12 cellular contexts compared by ENCODE assay signal in the genomic region with DNA sequence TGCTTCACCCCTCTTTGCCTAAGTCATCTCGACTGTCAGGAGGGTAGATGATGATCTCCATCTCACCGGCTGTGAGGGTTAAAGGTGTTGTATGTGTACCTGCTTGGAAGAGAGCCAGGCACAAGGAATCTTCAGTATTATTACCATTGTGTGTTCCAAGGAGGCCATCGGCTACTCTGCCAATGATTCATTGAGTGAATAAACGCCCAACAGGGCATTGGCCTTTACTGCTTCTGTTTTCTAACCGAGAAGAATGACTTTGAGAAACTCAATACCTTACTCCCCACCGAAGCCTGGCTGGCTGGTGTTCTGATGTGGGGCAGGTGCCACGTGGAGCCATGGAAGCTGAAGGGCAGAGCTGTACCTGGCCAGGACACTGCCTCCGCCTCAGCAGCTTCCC.
DNase-seq lines count a peak whose midpoint lies in the region; ATAC-seq and TF ChIP-seq lines count a peak whose summit lies in the region.
"Had no signal": no experiment of that assay in that cellular context is flagged by ENCODE, and none has a peak within 500 bp of the region (broad histone marks: within the 10 kb centered on the region; RNA-seq: fewer than 3 reads in every experiment).

No MANE protein-coding gene starts in this region.

- H3K27ac ChIP-seq in esophagus muscularis mucosa (replicated peaks in 1 of 4), result no peak overlapping the region
- no peak overlapping the region for H3K27ac ChIP-seq in parathyroid adenoma
- no peak overlapping the region for H3K27ac ChIP-seq in right lobe of liver
- H3K27ac ChIP-seq: 22Rv1 had no signal

- CTCF ChIA-PET in activated CD4-positive, alpha-beta memory T cell treated with anti-CD3 and anti-CD28 coated beads, Interleukin-2, amount 10 ng/mL, durations not matched to agents 7 days and 5 days (lab: Charles Lee), result no interaction called here
- CTCF ChIA-PET in activated CD4-positive, alpha-beta memory T cell treated with anti-CD3 and anti-CD28 coated beads for 36 hours (lab: Charles Lee), result no interaction called here

- H3K4me1 ChIP-seq in esophagus muscularis mucosa (peaks cover 9 to 14% (median 10%) of the 10 kb centered on the region in 4 donors), parathyroid adenoma (peaks cover 36% of the 10 kb centered on the region), right lobe of liver (peaks cover 0 to 10% (median 3%) of the 10 kb centered on the region in 4 donors)

- TF ChIP-seq EP300 in esophagus muscularis mucosa (IDR thresholded peaks at IDR 0.05), result no peak

- H3K9me3 ChIP-seq in esophagus muscularis mucosa (no peaks in the 10 kb centered on the region), parathyroid adenoma (ENCODE audit: control insufficient read depth, low read length) (no peaks in the 10 kb centered on the region), right lobe of liver (no peaks in the 10 kb centered on the region)

- no peaks in the 10 kb centered on the region for H3K27me3 ChIP-seq in esophagus muscularis mucosa
- H3K27me3 ChIP-seq in parathyroid adenoma (ENCODE audit: control insufficient read depth, insufficient read depth, low read length), result no peaks in the 10 kb centered on the region
- H3K27me3 ChIP-seq in right lobe of liver, result no peaks in the 10 kb centered on the region

- intact Hi-C loops in activated CD4-positive, alpha-beta memory T cell treated with anti-CD3 and anti-CD28 coated beads for 36 hours (cut with micrococcal nuclease), result no loop called here
- intact Hi-C loops in esophagus muscularis mucosa (cut with DNase I) (no loop called here), right lobe of liver (cut with DNase I) (no loop called here)

- ATAC-seq in right lobe of liver (no peak), HG03025 (IDR thresholded peaks at IDR 0.05; ENCODE audit: low FRiP score, unreplicated experiment) (no peak)
- ATAC-seq: HCT116 had no signal

- TF ChIP-seq POLR2A in esophagus muscularis mucosa (IDR thresholded peaks at IDR 0.05; ENCODE audit: low read depth) (no peak), right lobe of liver (IDR thresholded peaks at IDR 0.05) (no peak)

- peak overlapping the region; percentile 40 for H2AFZ ChIP-seq in parathyroid adenoma

- no peak for DNase-seq in activated CD4-positive, alpha-beta memory T cell treated with anti-CD3 and anti-CD28 coated beads, Interleukin-2, amount 10 ng/mL, durations not matched to agents 7 days and 5 days
- DNase-seq in activated CD4-positive, alpha-beta memory T cell treated with anti-CD3 and anti-CD28 coated beads for 36 hours, result no peak
- DNase-seq in esophagus muscularis mucosa (ENCODE audit: extremely low spot score) (peak; percentile 88), right lobe of liver (no peak), dermis blood vessel endothelial cell (no peak)
- DNase-seq: Caco-2; CD8-positive, alpha-beta memory T cell; GF-D8 had no signal

- no peak overlapping the region for H3K4me2 ChIP-seq in parathyroid adenoma (ENCODE audit: low read length)

- WGBS in esophagus muscularis mucosa, result 88% methylated on average over 8 of the region's 8 CpGs
- 73% methylated on average over 4 of the region's 8 CpGs for WGBS in right lobe of liver (ENCODE audit: insufficient coverage, low coverage, low lambda C conversion rate, missing lambda C conversion rate)

- H3K9ac ChIP-seq in parathyroid adenoma, result no peak overlapping the region

- H3K4me3 ChIP-seq in esophagus muscularis mucosa, result no peak overlapping the region
- no peak overlapping the region for H3K4me3 ChIP-seq in parathyroid adenoma (ENCODE audit: low read depth, low read length)
- no peak overlapping the region for H3K4me3 ChIP-seq in right lobe of liver

- H3K27ac Mint-ChIP-seq in activated CD4-positive, alpha-beta memory T cell treated with anti-CD3 and anti-CD28 coated beads, Interleukin-2, amount 10 ng/mL, durations not matched to agents 7 days and 5 days, result peak overlapping the region; percentile 89
- H3K27ac Mint-ChIP-seq in activated CD4-positive, alpha-beta memory T cell treated with anti-CD3 and anti-CD28 coated beads for 36 hours, result no peak overlapping the region

- H3K36me3 ChIP-seq in esophagus muscularis mucosa, result no peaks in the 10 kb centered on the region
- H3K36me3 ChIP-seq in parathyroid adenoma (ENCODE audit: control insufficient read depth, insufficient read depth, low read length), result no peaks in the 10 kb centered on the region
- no peaks in the 10 kb centered on the region for H3K36me3 ChIP-seq in right lobe of liver

- no peaks in the 10 kb centered on the region for H3K27me3 Mint-ChIP-seq in activated CD4-positive, alpha-beta memory T cell treated with anti-CD3 and anti-CD28 coated beads, Interleukin-2, amount 10 ng/mL, durations not matched to agents 7 days and 5 days
- no peaks in the 10 kb centered on the region for H3K27me3 Mint-ChIP-seq in activated CD4-positive, alpha-beta memory T cell treated with anti-CD3 and anti-CD28 coated beads for 36 hours
- H3K27me3 Mint-ChIP-seq: CD8-positive, alpha-beta memory T cell had no signal

- no peaks in the 10 kb centered on the region for H3K79me2 ChIP-seq in parathyroid adenoma

- H3K36me3 Mint-ChIP-seq in activated CD4-positive, alpha-beta memory T cell treated with anti-CD3 and anti-CD28 coated beads, Interleukin-2, amount 10 ng/mL, durations not matched to agents 7 days and 5 days (ENCODE audit: low read depth), result peaks cover 33% of the 10 kb centered on the region
- H3K36me3 Mint-ChIP-seq in activated CD4-positive, alpha-beta memory T cell treated with anti-CD3 and anti-CD28 coated beads for 36 hours, result peaks cover 3% of the 10 kb centered on the region

- H3K4me1 Mint-ChIP-seq in activated CD4-positive, alpha-beta memory T cell treated with anti-CD3 and anti-CD28 coated beads, Interleukin-2, amount 10 ng/mL, durations not matched to agents 7 days and 5 days, result peaks cover 45% of the 10 kb centered on the region
- H3K4me1 Mint-ChIP-seq in activated CD4-positive, alpha-beta memory T cell treated with anti-CD3 and anti-CD28 coated beads for 36 hours (ENCODE audit: low read depth), result peaks cover 23% of the 10 kb centered on the region

- H3K4me3 Mint-ChIP-seq in activated CD4-positive, alpha-beta memory T cell treated with anti-CD3 and anti-CD28 coated beads, Interleukin-2, amount 10 ng/mL, durations not matched to agents 7 days and 5 days, result no peak overlapping the region
- no peak overlapping the region for H3K4me3 Mint-ChIP-seq in activated CD4-positive, alpha-beta memory T cell treated with anti-CD3 and anti-CD28 coated beads for 36 hours
- H3K4me3 Mint-ChIP-seq: CD8-positive, alpha-beta memory T cell had no signal

- H3K9me3 Mint-ChIP-seq in activated CD4-positive, alpha-beta memory T cell treated with anti-CD3 and anti-CD28 coated beads, Interleukin-2, amount 10 ng/mL, durations not matched to agents 7 days and 5 days, result peaks cover 13% of the 10 kb centered on the region
- H3K9me3 Mint-ChIP-seq in activated CD4-positive, alpha-beta memory T cell treated with anti-CD3 and anti-CD28 coated beads for 36 hours, result no peaks in the 10 kb centered on the region
- H3K9me3 Mint-ChIP-seq: CD8-positive, alpha-beta memory T cell had no signal

- TF ChIP-seq CTCF in esophagus muscularis mucosa (IDR thresholded peaks at IDR 0.05) (no peak), parathyroid adenoma (IDR thresholded peaks at IDR 0.05) (no peak), right lobe of liver (IDR thresholded peaks at IDR 0.05) (no peak)

- POLR2A ChIA-PET in activated CD4-positive, alpha-beta memory T cell treated with anti-CD3 and anti-CD28 coated beads, Interleukin-2, amount 10 ng/mL, durations not matched to agents 7 days and 5 days (lab: Charles Lee), result no interaction called here
- POLR2A ChIA-PET in activated CD4-positive, alpha-beta memory T cell treated with anti-CD3 and anti-CD28 coated beads for 36 hours (lab: Charles Lee), result no interaction called here
